Comparison of ENCODE assay signal across 11 cellular contexts in the genomic region with DNA sequence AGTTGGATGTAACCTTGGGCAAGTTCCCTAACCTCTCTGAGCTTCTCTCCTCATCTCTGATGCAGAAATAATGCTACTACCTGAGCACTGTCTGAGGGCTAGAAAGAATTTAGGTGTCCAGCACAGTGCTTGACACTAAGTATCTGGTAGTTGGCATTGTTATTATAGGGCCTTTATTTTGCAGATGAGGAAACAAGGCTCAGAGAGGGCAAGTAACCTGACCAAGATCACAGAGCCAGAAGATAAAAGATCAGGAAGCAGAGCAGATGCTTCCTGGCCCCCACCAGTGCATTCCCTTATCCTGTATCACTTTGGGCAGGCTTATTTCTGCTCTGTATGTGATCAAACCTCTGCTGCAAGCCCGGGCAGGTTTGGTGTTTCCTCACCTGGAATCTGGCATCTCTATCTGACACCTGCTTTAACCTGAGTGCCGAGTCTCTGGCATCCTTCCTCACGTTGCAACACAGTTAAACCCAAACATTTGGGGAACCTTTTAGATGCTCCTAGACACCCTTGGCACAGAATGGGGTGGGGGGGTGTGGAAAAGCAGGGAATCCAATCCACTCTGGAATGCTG.
DNase-seq lines count a peak whose midpoint lies in the region; ATAC-seq lines count a peak whose summit lies in the region.
"Had no signal": no experiment of that assay in that cellular context is flagged by ENCODE, and none has a peak within 500 bp of the region (broad histone marks: within the 10 kb centered on the region; RNA-seq: fewer than 3 reads in every experiment).

No MANE protein-coding gene starts in this region.

- H3K4me2 ChIP-seq in neuronal stem cell (ENCODE audit: insufficient read depth, low read length, poor library complexity, severe bottlenecking): no peak overlapping the region

- H3K4me3 Mint-ChIP-seq in central memory CD8-positive, alpha-beta T cell: peak overlapping the region; percentile 83

- H3K36me3 ChIP-seq in neuronal stem cell (replicated peaks in 1 of 2; ENCODE audit: control insufficient read depth in 2 of 2, insufficient read depth in 2 of 2, low read length in 2 of 2): no peaks in the 10 kb centered on the region
- H3K36me3 ChIP-seq: adrenal gland, Peyer's patch had no signal

- WGBS in neuronal stem cell (ENCODE audit: extremely low coverage in 2 of 2, insufficient read length in 2 of 2, insufficient replicate concordance in 1 of 2), 2 donors: no CpG with 5 or more reads among the region's 3 CpGs

- no peak overlapping the region for H4K91ac ChIP-seq in neuronal stem cell (ENCODE audit: low read depth, low read length, poor library complexity)

- peaks cover 20% of the 10 kb centered on the region for H3K4me1 Mint-ChIP-seq in central memory CD8-positive, alpha-beta T cell

- no peak overlapping the region for H3K4ac ChIP-seq in neuronal stem cell (ENCODE audit: low read length)

- peaks cover 6% of the 10 kb centered on the region for H3K36me3 Mint-ChIP-seq in central memory CD8-positive, alpha-beta T cell (ENCODE audit: insufficient read depth)

- H3K27ac Mint-ChIP-seq in central memory CD8-positive, alpha-beta T cell (ENCODE audit: low read depth): no peak overlapping the region

- no peak overlapping the region for H3K9ac ChIP-seq in neuronal stem cell (ENCODE audit: low read depth, low read length, poor library complexity)

- no peak for ATAC-seq in central memory CD8-positive, alpha-beta T cell (replicated peaks; ENCODE audit: extremely low read depth, poor library complexity, severe bottlenecking)
- no peak for ATAC-seq in GM19395 (IDR thresholded peaks at IDR 0.05; ENCODE audit: unreplicated experiment)

- peaks cover 0 to 22% (median 0%) of the 10 kb centered on the region in 3 experiments for H3K27me3 ChIP-seq in neuronal stem cell (ENCODE audit: control insufficient read depth in 3 of 3, insufficient read depth in 3 of 3, low read depth in 1 of 3, low read length in 3 of 3)
- H3K27me3 ChIP-seq: adrenal gland, Peyer's patch had no signal

- no peak overlapping the region for H2AK5ac ChIP-seq in neuronal stem cell (ENCODE audit: low read depth, low read length)

- no peak overlapping the region for H3K27ac ChIP-seq in neuronal stem cell (replicated peaks; ENCODE audit: low read length)

- no peak overlapping the region for H2BK120ac ChIP-seq in neuronal stem cell (ENCODE audit: low read depth, low read length)

- peak overlapping the region in 1 of 2 donors; percentile 57 for H3K4me3 ChIP-seq in neuronal stem cell (ENCODE audit: low read length in 2 of 2)

- H2AFZ ChIP-seq in neuronal stem cell (ENCODE audit: low read length): peak overlapping the region; percentile 96

- no peak overlapping the region for H3K18ac ChIP-seq in neuronal stem cell (ENCODE audit: low read length)

- no peak overlapping the region for H2BK5ac ChIP-seq in neuronal stem cell (ENCODE audit: low read length)

- no peak overlapping the region for H3K23ac ChIP-seq in neuronal stem cell (ENCODE audit: low read depth, low read length, poor library complexity)

- DNase-seq in DMS79 treated with DMSO at 0.1 percent for 48 hours (lab: John Stamatoyannopoulos, UW) (peak; percentile 73), NCI-H2107 treated with DMSO at 0.1 percent for 48 hours (lab: John Stamatoyannopoulos, UW; ENCODE audit: unreplicated experiment) (peak; percentile 67), neuronal stem cell (ENCODE audit: low spot score) (no peak), mesenteric fat pad (ENCODE audit: low spot score) (no peak), cortex of kidney (lab: John Stamatoyannopoulos, UW) (no peak), NCI-H226 (no peak)
- no peak for DNase-seq in central memory CD8-positive, alpha-beta T cell (ENCODE audit: low spot score in 2 of 2)
- DNase-seq: adrenal gland; Peyer's patch; stimulated activated CD4-positive, alpha-beta T cell treated with anti-CD3 and anti-CD28 coated beads, Interleukin-2, amount 100 ng/mL, for 48 hours had no signal

- no peak overlapping the region for H2BK15ac ChIP-seq in neuronal stem cell (ENCODE audit: low read length)

- no peaks in the 10 kb centered on the region for H3K4me1 ChIP-seq in neuronal stem cell (ENCODE audit: control insufficient read depth in 2 of 2, insufficient read depth in 1 of 2, low read depth in 1 of 2, low read length in 2 of 2)
- H3K4me1 ChIP-seq: adrenal gland, Peyer's patch had no signal

- no peaks in the 10 kb centered on the region for H3K27me3 Mint-ChIP-seq in central memory CD8-positive, alpha-beta T cell

- H2BK12ac ChIP-seq in neuronal stem cell (ENCODE audit: low read length): no peak overlapping the region

- H3K79me1 ChIP-seq in neuronal stem cell (ENCODE audit: low read depth, low read length): no peaks in the 10 kb centered on the region

- no peak overlapping the region for H3K14ac ChIP-seq in neuronal stem cell (ENCODE audit: low read length)

- H3K9me3 ChIP-seq in neuronal stem cell (replicated peaks in 1 of 2; ENCODE audit: control insufficient read depth in 2 of 2, insufficient read depth in 1 of 2, low read depth in 1 of 2, low read length in 2 of 2): peaks cover 0 to 5% of the 10 kb centered on the region in 2 donors
- H3K9me3 ChIP-seq: adrenal gland, Peyer's patch had no signal

- H4K8ac ChIP-seq in neuronal stem cell (ENCODE audit: low read depth, low read length): no peak overlapping the region

- no peaks in the 10 kb centered on the region for H3K9me3 Mint-ChIP-seq in central memory CD8-positive, alpha-beta T cell

Comparison
In these comparisons a context has a peak if more than half of its experiments do, and no peak if none do; other contexts are left out.
1. DNase-seq: peak in DMS79 treated with DMSO at 0.1 percent for 48 hours (single experiment) and NCI-H2107 treated with DMSO at 0.1 percent for 48 hours (single experiment); none in central memory CD8-positive, alpha-beta T cell (0 of 2), neuronal stem cell (single experiment), mesenteric fat pad (single experiment), cortex of kidney (single experiment) and NCI-H226 (single experiment).